In the genomic region with DNA sequence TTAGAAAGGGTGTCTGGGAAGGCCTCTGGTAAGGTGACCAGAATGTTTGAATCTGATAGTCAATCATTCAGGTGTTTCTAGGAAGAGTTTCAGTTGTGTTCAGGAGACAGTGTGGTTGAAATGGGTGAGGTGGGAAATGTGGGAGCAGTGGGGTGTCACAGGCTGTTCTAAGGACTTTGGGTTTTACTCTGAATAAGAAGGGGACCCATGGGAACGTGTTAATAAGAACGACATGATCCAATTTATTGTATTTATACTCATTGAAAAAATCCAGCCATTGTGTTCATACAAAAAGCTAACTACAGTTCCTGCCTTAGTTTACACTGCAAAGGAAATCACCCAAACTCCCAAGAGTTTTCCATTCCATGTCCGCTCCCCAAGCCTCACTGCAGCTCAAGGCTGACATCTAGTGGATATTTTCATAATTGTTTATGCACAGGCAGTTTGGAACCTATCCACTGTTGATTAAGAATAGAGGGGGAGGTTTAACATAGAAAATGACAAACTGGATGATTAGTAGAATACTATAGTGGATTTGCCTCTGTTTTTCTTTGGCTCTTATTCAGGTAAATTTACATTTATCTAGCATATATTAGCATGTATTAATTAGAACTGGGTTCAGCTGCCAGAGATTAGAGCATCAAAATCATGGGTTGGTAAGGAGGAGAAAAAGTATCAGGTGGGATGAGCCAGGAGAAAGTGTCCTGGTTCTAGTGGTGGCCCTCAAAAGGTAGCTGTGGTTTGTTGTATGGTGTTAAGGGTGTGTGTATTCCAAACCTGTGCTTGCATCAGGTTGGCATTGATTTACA, we compare ENCODE assay signal across 9 cellular contexts. TPM values are rescaled to one million over a fixed set of nuclear protein-coding genes. Genes with fewer than 3 reads are reported as not detected.
DNase-seq lines count a peak whose midpoint lies in the region; ATAC-seq, FAIRE-seq and TF ChIP-seq lines count a peak whose summit lies in the region.
"Had no signal": no experiment of that assay in that cellular context is flagged by ENCODE, and none has a peak within 500 bp of the region (broad histone marks: within the 10 kb centered on the region; RNA-seq: fewer than 3 reads in every experiment).

No MANE protein-coding gene starts in this region.

- no peak overlapping the region for H3K4me3 Mint-ChIP-seq in activated naive CD4-positive, alpha-beta T cell treated with anti-CD3 and anti-CD28 coated beads, Interleukin-2, amount 50 U/mL, for 24 hours

- no peak for TF ChIP-seq POLR2A in gastroesophageal sphincter (IDR thresholded peaks at IDR 0.05)

- H2AFZ ChIP-seq in GM23248 = 0 out of 2 replicates have a peak overlapping the region, but pooled peaks have one; percentile 17
- H2AFZ ChIP-seq in parathyroid adenoma = no peak overlapping the region

- peaks cover 21% of the 10 kb centered on the region for H3F3A ChIP-seq in GM23248 (ENCODE audit: insufficient read depth)

- peaks cover 7% of the 10 kb centered on the region for H3K4me1 ChIP-seq in GM23248 (ENCODE audit: insufficient read depth)
- peaks cover 0 to 20% (median 0%) of the 10 kb centered on the region in 3 donors for H3K4me1 ChIP-seq in gastroesophageal sphincter
- peaks cover 3% of the 10 kb centered on the region for H3K4me1 ChIP-seq in parathyroid adenoma

- no peak for TF ChIP-seq EP300 in gastroesophageal sphincter (IDR thresholded peaks at IDR 0.05)

- H3K4me2 ChIP-seq in GM23248 (ENCODE audit: unreplicated experiment) (no peak overlapping the region), parathyroid adenoma (ENCODE audit: low read length) (no peak overlapping the region)

- H3K9me3 Mint-ChIP-seq in activated naive CD4-positive, alpha-beta T cell treated with anti-CD3 and anti-CD28 coated beads, Interleukin-2, amount 50 U/mL, for 24 hours = no peaks in the 10 kb centered on the region

- peak; percentile 61 to 84 (median 77) for TF ChIP-seq CTCF in gastroesophageal sphincter (IDR thresholded peaks at IDR 0.05)
- TF ChIP-seq CTCF in parathyroid adenoma (IDR thresholded peaks at IDR 0.05) = peak; percentile 76

- H3K9me2 ChIP-seq in GM23248 (ENCODE audit: insufficient read depth) = no peaks in the 10 kb centered on the region

- 16 to 19% methylated on average over 3 of the region's 3 CpGs for WGBS in GM23248 (ENCODE audit: low coverage in 1 of 2, low lambda C conversion rate in 2 of 2, missing lambda C conversion rate in 2 of 2), 2 experiments
- 17 to 19% methylated on average over 3 of the region's 3 CpGs for WGBS in gastroesophageal sphincter (ENCODE audit: low coverage in 1 of 2), 2 donors

- peak overlapping the region; percentile 2 for H3K27ac Mint-ChIP-seq in activated naive CD4-positive, alpha-beta T cell treated with anti-CD3 and anti-CD28 coated beads, Interleukin-2, amount 50 U/mL, for 24 hours

- FAIRE-seq in TTC549 (lab: Jason Lieb, UNC) = peak; percentile 86

- H3K9me3 ChIP-seq in GM23248 (ENCODE audit: low read depth) (no peaks in the 10 kb centered on the region), gastroesophageal sphincter (no peaks in the 10 kb centered on the region), parathyroid adenoma (ENCODE audit: control insufficient read depth, low read length) (no peaks in the 10 kb centered on the region)

- H4K20me1 ChIP-seq in GM23248 (ENCODE audit: insufficient read depth) = no peaks in the 10 kb centered on the region

- H3K36me3 Mint-ChIP-seq in activated naive CD4-positive, alpha-beta T cell treated with anti-CD3 and anti-CD28 coated beads, Interleukin-2, amount 50 U/mL, for 24 hours = no peaks in the 10 kb centered on the region

- H3K4me3 ChIP-seq in GM23248 (no peak overlapping the region), gastroesophageal sphincter (no peak overlapping the region), parathyroid adenoma (ENCODE audit: low read depth, low read length) (no peak overlapping the region)

- no peaks in the 10 kb centered on the region for H3K79me2 ChIP-seq in GM23248 (ENCODE audit: insufficient read depth)
- no peaks in the 10 kb centered on the region for H3K79me2 ChIP-seq in parathyroid adenoma

- DNase-seq in activated naive CD4-positive, alpha-beta T cell treated with anti-CD3 and anti-CD28 coated beads, Interleukin-2, amount 50 U/mL, for 16 hours = no peak
- peak; percentile 75 for DNase-seq in GM23248
- peak; percentile 53 to 86 (median 54) for DNase-seq in NCI-H1417 (lab: John Stamatoyannopoulos, UW)
- no peak for DNase-seq in stimulated activated naive CD4-positive, alpha-beta T cell treated with Interleukin-2 at 50 U/mL for 16 hours (lab: John Stamatoyannopoulos, UW)

- in situ Hi-C loops in GM23248 (cut with MboI) = loop anchor here (25.0 kb wide), 2 partner anchors 258 to 558 kb away; no protein-coding TSS in a partner anchor

- H3K27me3 ChIP-seq in GM23248 (replicated peaks; ENCODE audit: insufficient read depth) = no peaks in the 10 kb centered on the region
- H3K27me3 ChIP-seq in gastroesophageal sphincter = no peaks in the 10 kb centered on the region
- H3K27me3 ChIP-seq in parathyroid adenoma (ENCODE audit: control insufficient read depth, insufficient read depth, low read length) = no peaks in the 10 kb centered on the region

- ATAC-seq in gastroesophageal sphincter = peak; percentile 46

- no peak overlapping the region for H3K9ac ChIP-seq in GM23248
- H3K9ac ChIP-seq in parathyroid adenoma = no peak overlapping the region

- no peaks in the 10 kb centered on the region for H3K27me3 Mint-ChIP-seq in activated naive CD4-positive, alpha-beta T cell treated with anti-CD3 and anti-CD28 coated beads, Interleukin-2, amount 50 U/mL, for 24 hours

- H3K36me3 ChIP-seq in GM23248 (ENCODE audit: low read depth) (no peaks in the 10 kb centered on the region), gastroesophageal sphincter (no peaks in the 10 kb centered on the region), parathyroid adenoma (ENCODE audit: control insufficient read depth, insufficient read depth, low read length) (no peaks in the 10 kb centered on the region)

- peaks cover 30% of the 10 kb centered on the region for H3K4me1 Mint-ChIP-seq in activated naive CD4-positive, alpha-beta T cell treated with anti-CD3 and anti-CD28 coated beads, Interleukin-2, amount 50 U/mL, for 24 hours

- H3K27ac ChIP-seq in GM23248 = no peak overlapping the region
- H3K27ac ChIP-seq in gastroesophageal sphincter = no peak overlapping the region
- H3K27ac ChIP-seq in parathyroid adenoma = no peak overlapping the region
- H3K27ac ChIP-seq: epithelial cell of prostate had no signal

RNA-seq across cellular contexts. Expression of gene CAVIN4, which starts 17.7 kb away (rescaled TPM):
- 1.7 and 1.9 TPM in 2 replicates for total RNA-seq in GM23248 (2014; rRNA removed; shearing (Covaris generic))
- 0.60 and 0.65 TPM in 2 replicates for polyA plus RNA-seq in GM23248 (2016; fragmentation: Nextera tagmentation; extraction: Ambion mirVana)
- total RNA-seq in gastroesophageal sphincter = 1 to 10 TPM in 1 of 4 donors, under 1 TPM in 3; 0.27 to 1.3 (median 0.67) TPM

Comparison
In these comparisons a context has a peak if more than half of its experiments do, and no peak if none do; other contexts are left out.
1. DNase-seq: peak in GM23248 (single experiment) and NCI-H1417 (3 of 3); none in activated naive CD4-positive, alpha-beta T cell treated with anti-CD3 and anti-CD28 coated beads, Interleukin-2, amount 50 U/mL, for 16 hours (single experiment) and stimulated activated naive CD4-positive, alpha-beta T cell treated with Interleukin-2 at 50 U/mL for 16 hours (single experiment).